ENCODE assay signal across 1 cellular context in the genomic region with DNA sequence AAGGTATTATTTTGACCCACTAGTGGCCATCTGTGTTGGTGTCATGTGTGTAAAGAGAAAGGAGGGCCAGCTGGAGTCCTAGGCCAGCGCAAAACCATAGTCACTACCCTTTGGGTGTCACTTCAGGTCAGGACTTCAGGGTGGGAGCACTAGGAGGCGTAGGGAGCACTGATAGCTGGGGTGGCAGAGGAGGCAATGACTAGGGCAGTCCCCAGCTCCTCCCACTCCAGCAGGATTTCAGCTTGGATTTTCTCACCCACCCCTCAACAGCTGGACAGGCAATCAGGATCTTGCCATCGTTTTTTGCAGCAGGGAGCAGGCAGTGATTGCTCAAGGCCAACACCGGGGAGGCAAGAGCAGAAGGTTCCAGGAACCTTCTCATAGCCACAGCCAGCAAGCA.
TF ChIP-seq lines count a peak whose summit lies in the region.

No MANE protein-coding gene starts in this region.

TF ChIP-seq in H1, 55 proteins besides CTCF, POLR2A, EP300 and RAD21:
- TF ChIP-seq TBP (IDR thresholded peaks at IDR 0.05; ENCODE audit: low read depth, low read length) (no peak), RXRA (IDR thresholded peaks at IDR 0.05; ENCODE audit: insufficient read depth, low read depth, low read length) (no peak), HDAC2 (IDR thresholded peaks at IDR 0.05; ENCODE audit: borderline replicate concordance in 1 of 2, low read depth in 2 of 2, low read length in 2 of 2) (no peak), CHD1 (IDR thresholded peaks at IDR 0.05; ENCODE audit: low read depth, low read length) (no peak), RNF2 (IDR thresholded peaks at IDR 0.05; ENCODE audit: borderline replicate concordance, low read depth, low read length, missing control alignments, poor library complexity, severe bottlenecking) (no peak), SIX5 (IDR thresholded peaks at IDR 0.05; ENCODE audit: low read depth, low read length) (no peak), E2F6 (IDR thresholded peaks at IDR 0.05) (no peak), CEBPB (IDR thresholded peaks at IDR 0.05; ENCODE audit: low read depth, low read length) (0 out of 2 replicates have a peak, but pooled peaks have one; percentile 16), FOSL1 (IDR thresholded peaks at IDR 0.05; ENCODE audit: insufficient read depth, low read depth, low read length) (no peak)
